In the genomic region with DNA sequence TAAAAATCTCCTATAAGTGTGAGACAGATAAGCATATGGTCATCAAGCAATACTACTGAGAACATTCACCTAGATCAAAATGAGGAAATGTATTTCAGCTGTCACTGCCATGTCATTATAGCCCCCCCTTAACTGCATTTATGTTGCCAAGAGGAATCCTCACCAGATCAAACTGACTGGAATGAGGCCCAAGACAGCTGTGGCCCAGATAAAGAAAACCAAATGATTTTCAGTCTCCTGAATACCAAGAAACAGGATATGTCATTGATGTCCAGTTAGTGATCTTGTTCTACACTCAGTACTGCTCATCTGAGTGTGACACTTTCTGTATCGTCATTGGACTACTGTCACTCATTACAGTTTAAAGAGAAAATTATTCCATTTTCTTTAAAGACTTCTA, we compare ENCODE assay signal across 18 cellular contexts. TPM values are rescaled to one million over a fixed set of nuclear protein-coding genes. Genes with fewer than 3 reads are reported as not detected.
DNase-seq lines count a peak whose midpoint lies in the region; ATAC-seq and TF ChIP-seq lines count a peak whose summit lies in the region.
"Had no signal": no experiment of that assay in that cellular context is flagged by ENCODE, and none has a peak within 500 bp of the region (broad histone marks: within the 10 kb centered on the region; RNA-seq: fewer than 3 reads in every experiment).

No MANE protein-coding gene starts in this region.

- no peaks in the 10 kb centered on the region for H3K36me3 ChIP-seq in endodermal cell (ENCODE audit: control insufficient read depth, insufficient read depth, low read length)
- H3K36me3 ChIP-seq in neural cell (ENCODE audit: insufficient read depth, low read length): no peaks in the 10 kb centered on the region
- H3K36me3 ChIP-seq in upper lobe of left lung: no peaks in the 10 kb centered on the region
- H3K36me3 ChIP-seq: BLaER1 treated with 17β-estradiol and CSF1 and Interleukin-3, amounts not matched to agents 10 nM and 100 nM had no signal

- intact Hi-C loops in posterior cingulate gyrus (cut with DNase I): no loop called here

- no peak for TF ChIP-seq POLR2A in upper lobe of left lung (IDR thresholded peaks at IDR 0.05)

- no peak overlapping the region for H2AFZ ChIP-seq in neural cell (ENCODE audit: low read depth, low read length)

- no peaks in the 10 kb centered on the region for H3K9me2 ChIP-seq in neural cell (ENCODE audit: insufficient read depth, low read length)

- no peaks in the 10 kb centered on the region for H4K20me1 ChIP-seq in neural cell (ENCODE audit: insufficient read depth)
- H4K20me1 ChIP-seq: BLaER1 treated with 17β-estradiol and CSF1 and Interleukin-3, amounts not matched to agents 10 nM and 100 nM had no signal

- no peak overlapping the region for H3K9ac ChIP-seq in endodermal cell (ENCODE audit: extremely low read depth, low read length, poor library complexity, severe bottlenecking)
- H3K9ac ChIP-seq in neural cell (ENCODE audit: low read length): no peak overlapping the region

- H3K9me3 Mint-ChIP-seq in endodermal cell: no peaks in the 10 kb centered on the region
- H3K9me3 Mint-ChIP-seq: CD8-positive, alpha-beta memory T cell; H9 had no signal

- ATAC-seq in HG02798 (IDR thresholded peaks at IDR 0.05; ENCODE audit: poor library complexity, unreplicated experiment) (no peak), upper lobe of left lung (ENCODE audit: low FRiP score in 2 of 2) (no peak)

- DNase-seq in HUDEP-2 (lab: John Stamatoyannopoulos, UW; ENCODE audit: unreplicated experiment in 76 of 76) (peak in 67 of 76 experiments; percentile 0 to 90 (median 50)), SK-N-DZ (ENCODE audit: low spot score) (peak; percentile 78), endodermal cell (no peak), posterior cingulate gyrus (no peak), upper lobe of left lung (no peak)
- no peak for DNase-seq in stimulated activated CD8-positive, alpha-beta memory T cell treated with anti-CD3 and anti-CD28 coated beads, Interleukin-4, amount 100 ng/mL, for 48 hours
- DNase-seq: CD8-positive, alpha-beta memory T cell; DMS79; H9; KBM-7; NCI-H1048; NCI-H146; NCI-H2081 treated with DMSO at 0.1 percent for 48 hours had no signal

- H3K4me1 Mint-ChIP-seq in endodermal cell: no peaks in the 10 kb centered on the region
- H3K4me1 Mint-ChIP-seq: CD8-positive, alpha-beta memory T cell had no signal

- H3K79me2 ChIP-seq in neural cell (replicated peaks; ENCODE audit: insufficient read depth, low read length): no peaks in the 10 kb centered on the region

- H3K4me1 ChIP-seq in endodermal cell (ENCODE audit: control insufficient read depth, insufficient read depth, low read length): no peaks in the 10 kb centered on the region
- H3K4me1 ChIP-seq in upper lobe of left lung: no peaks in the 10 kb centered on the region

- no peak for TF ChIP-seq RAD21 in neural cell (conservative IDR thresholded peaks at IDR 0.05)

- H3K27me3 ChIP-seq in endodermal cell (ENCODE audit: control insufficient read depth, insufficient read depth, low read length, poor library complexity, severe bottlenecking) (no peaks in the 10 kb centered on the region), neural cell (ENCODE audit: insufficient read depth, low read depth, low read length) (no peaks in the 10 kb centered on the region), upper lobe of left lung (no peaks in the 10 kb centered on the region)
- H3K27me3 ChIP-seq: BLaER1 treated with 17β-estradiol and CSF1 and Interleukin-3, amounts not matched to agents 10 nM and 100 nM had no signal

- H3K9me3 ChIP-seq in endodermal cell (ENCODE audit: control insufficient read depth, low read length): no peaks in the 10 kb centered on the region
- H3K9me3 ChIP-seq in neural cell (ENCODE audit: low read length): no peaks in the 10 kb centered on the region
- H3K9me3 ChIP-seq in upper lobe of left lung: no peaks in the 10 kb centered on the region
- H3K9me3 ChIP-seq: BLaER1 treated with 17β-estradiol and CSF1 and Interleukin-3, amounts not matched to agents 10 nM and 100 nM had no signal

- H3K4me3 Mint-ChIP-seq in endodermal cell: no peak overlapping the region
- H3K4me3 Mint-ChIP-seq: CD8-positive, alpha-beta memory T cell; H9 had no signal

- no peak for TF ChIP-seq CTCF in endodermal cell (conservative IDR thresholded peaks at IDR 0.05)
- TF ChIP-seq CTCF in neural cell (IDR thresholded peaks at IDR 0.05; ENCODE audit: poor library complexity, severe bottlenecking): no peak
- no peak for TF ChIP-seq CTCF in upper lobe of left lung (IDR thresholded peaks at IDR 0.05)

- TF ChIP-seq EP300 in neural cell (conservative IDR thresholded peaks at IDR 0.05; ENCODE audit: poor library complexity, severe bottlenecking) (peak; percentile 52), upper lobe of left lung (IDR thresholded peaks at IDR 0.05) (no peak)

- 93% methylated on average over 1 of the region's 1 CpG; no CpG with 5 or more reads in 1 of the 2 experiments for WGBS in endodermal cell (ENCODE audit: insufficient coverage in 1 of 2, insufficient read length in 1 of 2), 2 experiments
- WGBS in upper lobe of left lung, 2 donors: 86% methylated on average over 1 of the region's 1 CpG

- no peak overlapping the region for H3K27ac Mint-ChIP-seq in endodermal cell
- H3K27ac Mint-ChIP-seq: CD8-positive, alpha-beta memory T cell; H9 had no signal

- no peaks in the 10 kb centered on the region for H3F3A ChIP-seq in neural cell (ENCODE audit: insufficient read depth, low read length, poor library complexity, severe bottlenecking)

- no peaks in the 10 kb centered on the region for H3K36me3 Mint-ChIP-seq in endodermal cell (ENCODE audit: low read depth)
- H3K36me3 Mint-ChIP-seq: CD8-positive, alpha-beta memory T cell had no signal

- H3K4me2 ChIP-seq in neural cell (ENCODE audit: low read length): no peak overlapping the region

- H3K4me3 ChIP-seq in endodermal cell (ENCODE audit: low read length): no peak overlapping the region
- H3K4me3 ChIP-seq in neural cell (ENCODE audit: low read length): no peak overlapping the region
- H3K4me3 ChIP-seq in upper lobe of left lung: no peak overlapping the region

- H3K27ac ChIP-seq in endodermal cell (ENCODE audit: low read depth, low read length): peak overlapping the region; percentile 81
- peak overlapping the region; percentile 0 for H3K27ac ChIP-seq in neural cell (ENCODE audit: low read length)
- H3K27ac ChIP-seq in upper lobe of left lung: no peak overlapping the region
- H3K27ac ChIP-seq: RWPE1 had no signal

- H3K27me3 Mint-ChIP-seq in endodermal cell (ENCODE audit: insufficient read depth): no peaks in the 10 kb centered on the region
- H3K27me3 Mint-ChIP-seq: CD8-positive, alpha-beta memory T cell had no signal

TF ChIP-seq in neural cell, 6 proteins besides CTCF, POLR2A, EP300 and RAD21:
- peak; percentile 15 for TF ChIP-seq POLR2AphosphoS5 (IDR thresholded peaks at IDR 0.05)
- no peak for TF ChIP-seq MXI1 (conservative IDR thresholded peaks at IDR 0.05; ENCODE audit: poor library complexity, severe bottlenecking)

RNA-seq across cellular contexts. Expression of a gene that starts 35.1 kb away (rescaled TPM):
- polyA plus RNA-seq in SK-N-DZ (2014; cell fraction: cytosol; rRNA removed): not detected in 2 replicates
- not detected in 2 replicates for polyA plus RNA-seq in SK-N-DZ (2014; cell fraction: nucleus; rRNA removed)
- total RNA-seq in endodermal cell (under 1 TPM in 1 of 2 donors, not detected in 1; 0.51 TPM), upper lobe of left lung (10 to 100 TPM in 1 of 6 donors, 1 to 10 TPM in 1, not detected in 4; 5.6 to 11.3 TPM)
- not detected for polyA plus RNA-seq in endodermal cell (2013, experiment 1 of 2)
- polyA plus RNA-seq in endodermal cell (2013, experiment 2 of 2): not detected
- 0.19 TPM in 1 of 2 replicates, not detected in the other for polyA plus RNA-seq in neural cell
- not detected in 2 replicates for polyA minus RNA-seq in neural cell
- total RNA-seq: CD8-positive, alpha-beta memory T cell; H9; M059J had no signal
- polyA plus RNA-seq: CD8-positive, alpha-beta memory T cell had no signal

Comparison
In these comparisons a context has a peak if more than half of its experiments do, and no peak if none do; other contexts are left out.
1. DNase-seq: peak in HUDEP-2 (67 of 76) and SK-N-DZ (single experiment); none in endodermal cell (single experiment), stimulated activated CD8-positive, alpha-beta memory T cell treated with anti-CD3 and anti-CD28 coated beads, Interleukin-4, amount 100 ng/mL, for 48 hours (single experiment), posterior cingulate gyrus (0 of 10) and upper lobe of left lung (0 of 2).
2. H3K27ac ChIP-seq: peak in endodermal cell (single experiment) and neural cell (single experiment); none in upper lobe of left lung (0 of 4).